Comparison of ENCODE assay signal across 11 cellular contexts in the genomic region with DNA sequence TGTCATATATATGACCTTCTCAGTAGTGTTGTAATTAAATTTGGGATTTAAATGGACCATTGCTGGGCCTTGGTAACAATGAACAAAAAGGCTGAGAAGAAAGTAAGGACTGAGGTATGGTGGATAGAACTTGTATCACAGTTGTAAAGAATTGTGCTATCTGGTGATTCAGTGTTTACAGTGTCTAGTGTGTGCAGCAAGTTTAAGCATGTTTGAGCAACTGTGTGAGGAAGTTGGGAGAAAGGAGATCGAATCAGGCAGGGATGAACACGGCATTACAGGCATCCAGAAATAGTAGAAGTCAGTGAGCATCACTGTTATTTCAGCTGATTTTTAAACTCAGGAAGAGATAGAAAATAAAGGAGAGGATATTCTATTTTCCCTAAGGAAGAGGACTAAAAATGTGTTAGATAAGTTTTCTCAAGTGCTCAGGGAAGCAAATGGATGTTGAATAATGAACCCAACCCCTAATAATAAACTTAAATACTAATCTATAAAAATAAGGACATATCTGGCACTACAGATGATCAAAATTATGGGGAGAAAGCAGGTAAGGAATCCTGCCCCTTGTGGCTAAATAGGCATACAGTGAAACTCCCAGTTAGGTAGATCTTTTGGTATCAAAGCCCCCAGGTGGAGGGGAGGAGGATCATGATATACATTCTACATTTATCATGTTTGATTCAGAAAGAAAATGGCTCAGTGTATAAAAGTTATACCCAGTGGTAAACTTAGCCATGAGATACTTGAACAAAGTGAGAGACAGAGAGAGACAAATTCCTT.
DNase-seq lines count a peak whose midpoint lies in the region; ATAC-seq and TF ChIP-seq lines count a peak whose summit lies in the region.
"Had no signal": no experiment of that assay in that cellular context is flagged by ENCODE, and none has a peak within 500 bp of the region (broad histone marks: within the 10 kb centered on the region; RNA-seq: fewer than 3 reads in every experiment).

No MANE protein-coding gene starts in this region.

- TF ChIP-seq EP300 in ovary (IDR thresholded peaks at IDR 0.05): no peak

- intact Hi-C loops in ovary (cut with DNase I): no loop called here

- H3K27me3 ChIP-seq in ovary: no peaks in the 10 kb centered on the region

- no peaks in the 10 kb centered on the region for H3K36me3 ChIP-seq in ovary
- H3K36me3 ChIP-seq: thoracic aorta had no signal

- in situ Hi-C loops in astrocyte of the cerebellum (cut with HindIII; ENCODE audit: low sequenced_read_pairs): no loop called here

- peaks cover 5% of the 10 kb centered on the region for H3K9me3 Mint-ChIP-seq in mesothelial cell of epicardium
- H3K9me3 Mint-ChIP-seq in T-helper 2 cell treated with Interferon-gamma antibody and Interleukin-4, amounts not matched to agents 5 μg/mL and 100 μg/mL, for 36 hours: peaks cover 12% of the 10 kb centered on the region

- no peaks in the 10 kb centered on the region for H3K27me3 Mint-ChIP-seq in mesothelial cell of epicardium (ENCODE audit: low read depth)
- H3K27me3 Mint-ChIP-seq in T-helper 2 cell treated with Interferon-gamma antibody and Interleukin-4, amounts not matched to agents 5 μg/mL and 100 μg/mL, for 36 hours (ENCODE audit: low read depth): no peaks in the 10 kb centered on the region
- H3K27me3 Mint-ChIP-seq: activated CD8-positive, alpha-beta memory T cell treated with anti-CD3 and anti-CD28 coated beads, Interleukin-2, amount 10 ng/mL, durations not matched to agents 7 days and 5 days had no signal

- H3K4me1 ChIP-seq in ovary (ENCODE audit: insufficient read depth): no peaks in the 10 kb centered on the region

- H3K27ac Mint-ChIP-seq in mesothelial cell of epicardium: no peak overlapping the region
- no peak overlapping the region for H3K27ac Mint-ChIP-seq in T-helper 2 cell treated with Interferon-gamma antibody and Interleukin-4, amounts not matched to agents 5 μg/mL and 100 μg/mL, for 36 hours
- H3K27ac Mint-ChIP-seq: activated CD8-positive, alpha-beta memory T cell treated with anti-CD3 and anti-CD28 coated beads, Interleukin-2, amount 10 ng/mL, durations not matched to agents 7 days and 5 days had no signal

- WGBS in ovary, 3 donors: 72 to 85% (median 82%) methylated on average over 2 of the region's 2 CpGs

- H3K4me3 Mint-ChIP-seq in mesothelial cell of epicardium: no peak overlapping the region
- no peak overlapping the region for H3K4me3 Mint-ChIP-seq in T-helper 2 cell treated with Interferon-gamma antibody and Interleukin-4, amounts not matched to agents 5 μg/mL and 100 μg/mL, for 36 hours
- H3K4me3 Mint-ChIP-seq: activated CD8-positive, alpha-beta memory T cell treated with anti-CD3 and anti-CD28 coated beads, Interleukin-2, amount 10 ng/mL, durations not matched to agents 7 days and 5 days had no signal

- no peaks in the 10 kb centered on the region for H3K36me3 Mint-ChIP-seq in mesothelial cell of epicardium
- H3K36me3 Mint-ChIP-seq in T-helper 2 cell treated with Interferon-gamma antibody and Interleukin-4, amounts not matched to agents 5 μg/mL and 100 μg/mL, for 36 hours (ENCODE audit: low read depth): no peaks in the 10 kb centered on the region
- H3K36me3 Mint-ChIP-seq: activated CD8-positive, alpha-beta memory T cell treated with anti-CD3 and anti-CD28 coated beads, Interleukin-2, amount 10 ng/mL, durations not matched to agents 7 days and 5 days had no signal

- no peaks in the 10 kb centered on the region for H3K4me1 Mint-ChIP-seq in mesothelial cell of epicardium
- H3K4me1 Mint-ChIP-seq in T-helper 2 cell treated with Interferon-gamma antibody and Interleukin-4, amounts not matched to agents 5 μg/mL and 100 μg/mL, for 36 hours (ENCODE audit: low read depth): no peaks in the 10 kb centered on the region
- H3K4me1 Mint-ChIP-seq: activated CD8-positive, alpha-beta memory T cell treated with anti-CD3 and anti-CD28 coated beads, Interleukin-2, amount 10 ng/mL, durations not matched to agents 7 days and 5 days had no signal

- DNase-seq in DMS53 (lab: John Stamatoyannopoulos, UW) (peak; percentile 56), astrocyte of the cerebellum (ENCODE audit: low read depth) (no peak), mesothelial cell of epicardium (ENCODE audit: low spot score in 2 of 2, unreplicated experiment in 2 of 2) (no peak), NCI-H774 (lab: John Stamatoyannopoulos, UW) (no peak), ovary (no peak)
- no peak for DNase-seq in T-helper 2 cell treated with Interferon-gamma antibody and Interleukin-4, amounts not matched to agents 5 μg/mL and 100 μg/mL, for 36 hours (ENCODE audit: low spot score)
- DNase-seq: activated CD8-positive, alpha-beta memory T cell treated with anti-CD3 and anti-CD28 coated beads, Interleukin-2, amount 10 ng/mL, durations not matched to agents 7 days and 5 days; stimulated activated CD4-positive, alpha-beta T cell treated with anti-CD3 and anti-CD28 coated beads, Interleukin-4, amount 100 ng/mL, for 4 hours had no signal

- peak; percentile 38 for TF ChIP-seq CTCF in astrocyte of the cerebellum (IDR thresholded peaks at IDR 0.05; ENCODE audit: low read depth, low read length, missing control alignments)
- peak; percentile 35 for TF ChIP-seq CTCF in mesothelial cell of epicardium (IDR thresholded peaks at IDR 0.05; ENCODE audit: unreplicated experiment)
- no peak for TF ChIP-seq CTCF in ovary (IDR thresholded peaks at IDR 0.05)

- no peaks in the 10 kb centered on the region for H3K9me3 ChIP-seq in ovary
- H3K9me3 ChIP-seq: thoracic aorta had no signal

- H3K4me3 ChIP-seq in astrocyte of the cerebellum (ENCODE audit: low read depth, low read length) (no peak overlapping the region), ovary (no peak overlapping the region)
- H3K4me3 ChIP-seq: thoracic aorta had no signal

- peak; percentile 56 for ATAC-seq in HG02938 (IDR thresholded peaks at IDR 0.05; ENCODE audit: unreplicated experiment)
- ATAC-seq in GM21723 (IDR thresholded peaks at IDR 0.05; ENCODE audit: unreplicated experiment): no peak
- ATAC-seq: activated CD8-positive, alpha-beta memory T cell treated with anti-CD3 and anti-CD28 coated beads, Interleukin-2, amount 10 ng/mL, durations not matched to agents 7 days and 5 days had no signal

- H3K27ac ChIP-seq in ovary: no peak overlapping the region
- H3K27ac ChIP-seq: thoracic aorta had no signal

- TF ChIP-seq POLR2A in ovary (IDR thresholded peaks at IDR 0.05): no peak

Comparison
In these comparisons a context has a peak if more than half of its experiments do, and no peak if none do; other contexts are left out.
1. CTCF ChIP-seq: peak in astrocyte of the cerebellum (single experiment) and mesothelial cell of epicardium (single experiment); none in ovary (0 of 3).